In genomic region chr2:67338601-67339233, GRCh38 we compare ENCODE assay signal across 37 cellular contexts.
"Had no signal": no experiment of that assay in that cellular context is flagged by ENCODE, and none has a peak within 500 bp of the region (broad histone marks: within the 10 kb centered on the region; RNA-seq: fewer than 3 reads in every experiment).

No MANE protein-coding gene starts in this region.

- ATAC-seq: activated CD4-positive, alpha-beta T cell treated with anti-CD3 and anti-CD28 coated beads for 36 hours; activated CD4-positive, CD25-positive, alpha-beta regulatory T cell treated with anti-CD3 and anti-CD28 coated beads, Interleukin-2, amount 50 U/mL, for 24 hours; activated CD8-positive, alpha-beta memory T cell treated with anti-CD3 and anti-CD28 coated beads, Interleukin-2, amount 10 ng/mL, durations not matched to agents 7 days and 5 days; activated CD8-positive, alpha-beta T cell treated with anti-CD3 and anti-CD28 coated beads, Interleukin-2, amount 10 ng/mL, durations not matched to agents 7 days and 5 days; activated naive CD8-positive, alpha-beta T cell treated with anti-CD3 and anti-CD28 coated beads, Interleukin-2, amount 50 U/mL, for 24 hours had no signal

- H3K4me3 Mint-ChIP-seq: activated CD4-positive, alpha-beta memory T cell treated with anti-CD3 and anti-CD28 coated beads, Interleukin-2, amount 10 ng/mL, durations not matched to agents 7 days and 5 days; activated CD4-positive, alpha-beta T cell treated with anti-CD3 and anti-CD28 coated beads for 36 hours; activated CD4-positive, alpha-beta T cell treated with anti-CD3 and anti-CD28 coated beads, Interleukin-2, amount 10 ng/mL, durations not matched to agents 7 days and 5 days; activated CD8-positive, alpha-beta memory T cell treated with anti-CD3 and anti-CD28 coated beads, Interleukin-2, amount 10 ng/mL, durations not matched to agents 7 days and 5 days; activated CD8-positive, alpha-beta T cell treated with anti-CD3 and anti-CD28 coated beads, Interleukin-2, amount 10 ng/mL, durations not matched to agents 7 days and 5 days; activated naive CD4-positive, alpha-beta T cell treated with anti-CD3 and anti-CD28 coated beads, Interleukin-2, amount 10 ng/mL, durations not matched to agents 7 days and 5 days; activated naive CD4-positive, alpha-beta T cell treated with anti-CD3 and anti-CD28 coated beads, Interleukin-2, amount 50 U/mL, for 24 hours; activated naive CD8-positive, alpha-beta T cell; activated naive CD8-positive, alpha-beta T cell treated with anti-CD3 and anti-CD28 coated beads, Interleukin-2, amount 10 ng/mL, durations not matched to agents 7 days and 5 days; activated naive CD8-positive, alpha-beta T cell treated with anti-CD3 and anti-CD28 coated beads, Interleukin-2, amount 50 U/mL, for 24 hours; activated T-cell treated with anti-CD3 and anti-CD28 coated beads, Interleukin-2, amount 50 U/mL, for 24 hours; brain; central memory CD8-positive, alpha-beta T cell; T-helper 1 cell treated with Interleukin-12 subunit alpha and Interleukin-12 subunit beta and Interleukin-4 antibody, amounts not matched to agents 30 μg/mL and 1 μg/mL, for 36 hours; T-helper 2 cell treated with Interferon-gamma antibody and Interleukin-4, amounts not matched to agents 5 μg/mL and 100 μg/mL, for 36 hours had no signal

- H3K9me3 ChIP-seq: ascending aorta had no signal

- H3K4me3 ChIP-seq: ascending aorta, cardiac muscle cell had no signal

- DNase-seq: activated CD4-positive, alpha-beta memory T cell treated with anti-CD3 and anti-CD28 coated beads, Interleukin-2, amount 10 ng/mL, durations not matched to agents 7 days and 5 days; activated CD4-positive, alpha-beta T cell treated with anti-CD3 and anti-CD28 coated beads for 1 hour; activated CD4-positive, alpha-beta T cell treated with anti-CD3 and anti-CD28 coated beads for 36 hours; activated CD4-positive, alpha-beta T cell treated with anti-CD3 and anti-CD28 coated beads for 48 hours; activated CD4-positive, alpha-beta T cell treated with anti-CD3 and anti-CD28 coated beads, Interleukin-2, amount 10 ng/mL, durations not matched to agents 7 days and 5 days; activated CD4-positive, alpha-beta T cell treated with anti-CD3 and anti-CD28 coated beads, Interleukin-2, amount 50 U/mL, for 48 hours; activated CD4-positive, CD25-positive, alpha-beta regulatory T cell; activated CD8-positive, alpha-beta memory T cell treated with anti-CD3 and anti-CD28 coated beads for 24 hours; activated CD8-positive, alpha-beta memory T cell treated with anti-CD3 and anti-CD28 coated beads, Interleukin-2, amount 10 ng/mL, durations not matched to agents 7 days and 5 days; activated CD8-positive, alpha-beta memory T cell treated with anti-CD3 and anti-CD28 coated beads, Interleukin-2, amount 50 U/mL, for 48 hours; activated CD8-positive, alpha-beta T cell treated with anti-CD3 and anti-CD28 coated beads, Interleukin-2, amount 10 ng/mL, durations not matched to agents 7 days and 5 days; activated effector memory CD4-positive, alpha-beta T cell treated with Interleukin-2 at 50 U/mL for 16 hours; activated gamma-delta T cell; activated naive CD4-positive, alpha-beta T cell treated with anti-CD3 and anti-CD28 coated beads, Interleukin-2, amount 10 ng/mL, durations not matched to agents 7 days and 5 days; activated naive CD4-positive, alpha-beta T cell treated with Interleukin-2 at 50 U/mL for 16 hours; activated naive CD8-positive, alpha-beta T cell treated with anti-CD3 and anti-CD28 coated beads, Interleukin-2, amount 10 ng/mL, durations not matched to agents 7 days and 5 days; activated naive CD8-positive, alpha-beta T cell treated with anti-CD3 and anti-CD28 coated beads, Interleukin-2, amount 50 U/mL, for 24 hours; activated T-cell treated with anti-CD3 and anti-CD28 coated beads, Interleukin-2, amount 50 U/mL, for 24 hours; activated T-cell treated with anti-CD3 and anti-CD28 coated beads, Interleukin-2, amount 50 U/mL, for 48 hours; amygdala; anterior cingulate cortex; caudate nucleus; cerebellar nuclear complex; T-helper 1 cell; T-helper 2 cell; T-helper 9 cell had no signal

- H3K27ac Mint-ChIP-seq: activated CD4-positive, alpha-beta memory T cell treated with anti-CD3 and anti-CD28 coated beads, Interleukin-2, amount 10 ng/mL, durations not matched to agents 7 days and 5 days; activated CD4-positive, alpha-beta T cell treated with anti-CD3 and anti-CD28 coated beads for 36 hours; activated CD4-positive, alpha-beta T cell treated with anti-CD3 and anti-CD28 coated beads, Interleukin-2, amount 10 ng/mL, durations not matched to agents 7 days and 5 days; activated CD8-positive, alpha-beta memory T cell treated with anti-CD3 and anti-CD28 coated beads, Interleukin-2, amount 10 ng/mL, durations not matched to agents 7 days and 5 days; activated CD8-positive, alpha-beta T cell treated with anti-CD3 and anti-CD28 coated beads, Interleukin-2, amount 10 ng/mL, durations not matched to agents 7 days and 5 days; activated naive CD4-positive, alpha-beta T cell treated with anti-CD3 and anti-CD28 coated beads, Interleukin-2, amount 10 ng/mL, durations not matched to agents 7 days and 5 days; activated naive CD4-positive, alpha-beta T cell treated with anti-CD3 and anti-CD28 coated beads, Interleukin-2, amount 50 U/mL, for 24 hours; activated naive CD8-positive, alpha-beta T cell; activated naive CD8-positive, alpha-beta T cell treated with anti-CD3 and anti-CD28 coated beads, Interleukin-2, amount 10 ng/mL, durations not matched to agents 7 days and 5 days; activated naive CD8-positive, alpha-beta T cell treated with anti-CD3 and anti-CD28 coated beads, Interleukin-2, amount 50 U/mL, for 24 hours; activated T-cell treated with anti-CD3 and anti-CD28 coated beads, Interleukin-2, amount 50 U/mL, for 24 hours; activated T-helper 2 cell treated with anti-CD3 and anti-CD28 coated beads, Interferon-gamma antibody, Interleukin-2, Interleukin-4, amounts not matched to agents 10 μg/mL and 5 μg/mL and 100 μg/mL, durations not matched to agents 14 hours and 24 hours and 36 hours; brain; T-helper 1 cell treated with Interleukin-12 subunit alpha and Interleukin-12 subunit beta and Interleukin-4 antibody, amounts not matched to agents 30 μg/mL and 1 μg/mL, for 36 hours; T-helper 2 cell treated with Interferon-gamma antibody and Interleukin-4, amounts not matched to agents 5 μg/mL and 100 μg/mL, for 36 hours had no signal

- H3K27me3 ChIP-seq: ascending aorta had no signal

- H3K4me1 ChIP-seq: ascending aorta had no signal

- H3K9me3 Mint-ChIP-seq: activated CD4-positive, alpha-beta memory T cell treated with anti-CD3 and anti-CD28 coated beads, Interleukin-2, amount 10 ng/mL, durations not matched to agents 7 days and 5 days; activated naive CD4-positive, alpha-beta T cell treated with anti-CD3 and anti-CD28 coated beads, Interleukin-2, amount 10 ng/mL, durations not matched to agents 7 days and 5 days; activated naive CD4-positive, alpha-beta T cell treated with anti-CD3 and anti-CD28 coated beads, Interleukin-2, amount 50 U/mL, for 24 hours; activated naive CD8-positive, alpha-beta T cell treated with anti-CD3 and anti-CD28 coated beads, Interleukin-2, amount 10 ng/mL, durations not matched to agents 7 days and 5 days; activated naive CD8-positive, alpha-beta T cell treated with anti-CD3 and anti-CD28 coated beads, Interleukin-2, amount 50 U/mL, for 24 hours; activated T-cell treated with anti-CD3 and anti-CD28 coated beads, Interleukin-2, amount 50 U/mL, for 24 hours; activated T-helper 2 cell treated with anti-CD3 and anti-CD28 coated beads, Interferon-gamma antibody, Interleukin-2, Interleukin-4, amounts not matched to agents 10 μg/mL and 5 μg/mL and 100 μg/mL, durations not matched to agents 14 hours and 24 hours and 36 hours; central memory CD8-positive, alpha-beta T cell; T-helper 1 cell treated with Interleukin-12 subunit alpha and Interleukin-12 subunit beta and Interleukin-4 antibody, amounts not matched to agents 30 μg/mL and 1 μg/mL, for 36 hours; T-helper 2 cell treated with Interferon-gamma antibody and Interleukin-4, amounts not matched to agents 5 μg/mL and 100 μg/mL, for 36 hours had no signal

- H3K27ac ChIP-seq: ascending aorta, cardiac muscle cell, VCaP had no signal

- H3K36me3 Mint-ChIP-seq: activated CD8-positive, alpha-beta memory T cell treated with anti-CD3 and anti-CD28 coated beads, Interleukin-2, amount 10 ng/mL, durations not matched to agents 7 days and 5 days; activated naive CD4-positive, alpha-beta T cell treated with anti-CD3 and anti-CD28 coated beads, Interleukin-2, amount 10 ng/mL, durations not matched to agents 7 days and 5 days; activated naive CD4-positive, alpha-beta T cell treated with anti-CD3 and anti-CD28 coated beads, Interleukin-2, amount 50 U/mL, for 24 hours; activated naive CD8-positive, alpha-beta T cell; activated naive CD8-positive, alpha-beta T cell treated with anti-CD3 and anti-CD28 coated beads, Interleukin-2, amount 10 ng/mL, durations not matched to agents 7 days and 5 days; brain had no signal

- H3K4me1 Mint-ChIP-seq: activated CD4-positive, alpha-beta memory T cell treated with anti-CD3 and anti-CD28 coated beads, Interleukin-2, amount 10 ng/mL, durations not matched to agents 7 days and 5 days; activated CD4-positive, alpha-beta T cell treated with anti-CD3 and anti-CD28 coated beads for 36 hours; activated CD4-positive, alpha-beta T cell treated with anti-CD3 and anti-CD28 coated beads, Interleukin-2, amount 10 ng/mL, durations not matched to agents 7 days and 5 days; activated CD8-positive, alpha-beta memory T cell treated with anti-CD3 and anti-CD28 coated beads, Interleukin-2, amount 10 ng/mL, durations not matched to agents 7 days and 5 days; activated naive CD4-positive, alpha-beta T cell treated with anti-CD3 and anti-CD28 coated beads, Interleukin-2, amount 10 ng/mL, durations not matched to agents 7 days and 5 days; activated naive CD4-positive, alpha-beta T cell treated with anti-CD3 and anti-CD28 coated beads, Interleukin-2, amount 50 U/mL, for 24 hours; activated naive CD8-positive, alpha-beta T cell treated with anti-CD3 and anti-CD28 coated beads, Interleukin-2, amount 10 ng/mL, durations not matched to agents 7 days and 5 days; activated naive CD8-positive, alpha-beta T cell treated with anti-CD3 and anti-CD28 coated beads, Interleukin-2, amount 50 U/mL, for 24 hours; brain; central memory CD8-positive, alpha-beta T cell had no signal

- H3K27me3 Mint-ChIP-seq: activated CD4-positive, alpha-beta memory T cell treated with anti-CD3 and anti-CD28 coated beads, Interleukin-2, amount 10 ng/mL, durations not matched to agents 7 days and 5 days; activated CD4-positive, alpha-beta T cell treated with anti-CD3 and anti-CD28 coated beads, Interleukin-2, amount 10 ng/mL, durations not matched to agents 7 days and 5 days; activated CD8-positive, alpha-beta memory T cell treated with anti-CD3 and anti-CD28 coated beads, Interleukin-2, amount 10 ng/mL, durations not matched to agents 7 days and 5 days; activated naive CD4-positive, alpha-beta T cell treated with anti-CD3 and anti-CD28 coated beads, Interleukin-2, amount 10 ng/mL, durations not matched to agents 7 days and 5 days; activated naive CD8-positive, alpha-beta T cell treated with anti-CD3 and anti-CD28 coated beads, Interleukin-2, amount 10 ng/mL, durations not matched to agents 7 days and 5 days; central memory CD8-positive, alpha-beta T cell had no signal

- H3K36me3 ChIP-seq: ascending aorta, cardiac muscle cell had no signal
